17 cellular contexts compared by ENCODE assay signal in genomic region chr4:123848615-123849014, GRCh38.
DNase-seq lines count a peak whose midpoint lies in the region; ATAC-seq and TF ChIP-seq lines count a peak whose summit lies in the region.
"Had no signal": no experiment of that assay in that cellular context is flagged by ENCODE, and none has a peak within 500 bp of the region (broad histone marks: within the 10 kb centered on the region; RNA-seq: fewer than 3 reads in every experiment).

No MANE protein-coding gene starts in this region.

- no peak overlapping the region for H3K23ac ChIP-seq in IMR-90 (ENCODE audit: low read depth, low read length)

- H2AK9ac ChIP-seq in IMR-90 (replicated peaks; ENCODE audit: low read depth, low read length, poor library complexity): no peak overlapping the region

- intact Hi-C loops in IMR-90 (cut with micrococcal nuclease): no loop called here
- intact Hi-C loops in psoas muscle (cut with DNase I): no loop called here

- no peak for TF ChIP-seq CTCF in IMR-90 (conservative IDR thresholded peaks at IDR 0.05; ENCODE audit: low read depth, low read length)
- no peak for TF ChIP-seq CTCF in fibroblast of villous mesenchyme (IDR thresholded peaks at IDR 0.05; ENCODE audit: insufficient read depth, low read depth, low read length)
- TF ChIP-seq CTCF in psoas muscle (IDR thresholded peaks at IDR 0.05): no peak

- no peak overlapping the region for H3K27ac ChIP-seq in IMR-90 (ENCODE audit: insufficient read depth, low read length)
- peak overlapping the region; percentile 20 for H3K27ac ChIP-seq in psoas muscle
- H3K27ac ChIP-seq: SJCRH30 had no signal

- ATAC-seq in IMR-90 (ENCODE audit: low read depth): no peak
- peak in 1 of 4 donors; percentile 32 for ATAC-seq in psoas muscle
- no peak for ATAC-seq in HG02970 (IDR thresholded peaks at IDR 0.05; ENCODE audit: low FRiP score, unreplicated experiment)
- ATAC-seq: K562 had no signal

- H3K9ac ChIP-seq in IMR-90 (ENCODE audit: low read depth, low read length): no peak overlapping the region
- H3K9ac ChIP-seq in adipocyte (ENCODE audit: low read length): no peak overlapping the region

- H4K91ac ChIP-seq in IMR-90 (ENCODE audit: insufficient read depth, low read depth, low read length): no peak overlapping the region

- H3K4me1 ChIP-seq in IMR-90 (ENCODE audit: control insufficient read depth, insufficient read depth, low read length): no peaks in the 10 kb centered on the region
- H3K4me1 ChIP-seq in adipocyte (ENCODE audit: control insufficient read depth, insufficient read depth, low read length): peaks cover 17% of the 10 kb centered on the region
- H3K4me1 ChIP-seq in psoas muscle: no peaks in the 10 kb centered on the region
- H3K4me1 ChIP-seq: BE2C had no signal

- no peak overlapping the region for H3K14ac ChIP-seq in IMR-90 (replicated peaks; ENCODE audit: low read depth, low read length)

- dilution Hi-C loops in IMR-90 (cut with HindIII; ENCODE audit: low sequenced_read_pairs, unreplicated experiment): no loop called here

- no peak overlapping the region for H3K56ac ChIP-seq in IMR-90 (ENCODE audit: extremely low read depth, insufficient read depth, low read length)

- no peak overlapping the region for H2AFZ ChIP-seq in IMR-90 (replicated peaks; ENCODE audit: low read length, poor library complexity)

- no peak overlapping the region for H2BK5ac ChIP-seq in IMR-90 (ENCODE audit: low read depth, low read length, poor library complexity, severe bottlenecking)

- H4K8ac ChIP-seq in IMR-90 (ENCODE audit: low read depth in 2 of 2, low read length in 2 of 2): no peak overlapping the region

- H3K36me3 ChIP-seq in IMR-90 (ENCODE audit: control insufficient read depth, insufficient read depth, low read length) (no peaks in the 10 kb centered on the region), adipocyte (ENCODE audit: control insufficient read depth, insufficient read depth, low read length, severe bottlenecking) (no peaks in the 10 kb centered on the region), psoas muscle (ENCODE audit: insufficient read depth in 1 of 2, low read depth in 1 of 2) (no peaks in the 10 kb centered on the region)
- H3K36me3 ChIP-seq: BE2C had no signal

- H2BK20ac ChIP-seq in IMR-90 (ENCODE audit: low read depth, low read length): no peak overlapping the region

- H3K18ac ChIP-seq in IMR-90 (ENCODE audit: low read depth, low read length): no peak overlapping the region

- H2BK120ac ChIP-seq in IMR-90 (ENCODE audit: low read depth, low read length): no peak overlapping the region

- in situ Hi-C loops in IMR-90 (cut with MboI; ENCODE audit: low sequenced_read_pairs): no loop called here

- H3K9me1 ChIP-seq in IMR-90 (ENCODE audit: insufficient read depth, low read length): no peaks in the 10 kb centered on the region

- no peak overlapping the region for H3K4me3 ChIP-seq in IMR-90 (ENCODE audit: insufficient read depth, low read depth, low read length)
- H3K4me3 ChIP-seq in adipocyte (ENCODE audit: low read length): no peak overlapping the region
- H3K4me3 ChIP-seq in fibroblast of villous mesenchyme (ENCODE audit: low read depth, low read length): no peak overlapping the region
- H3K4me3 ChIP-seq in psoas muscle: no peak overlapping the region
- H3K4me3 ChIP-seq: K562, SJCRH30 had no signal

- DNase-seq in IMR-90 (no peak), adipocyte (ENCODE audit: low read depth) (peak; percentile 51), fibroblast of villous mesenchyme (ENCODE audit: low read depth) (peak; percentile 61), psoas muscle (no peak), HK-2 (ENCODE audit: unreplicated experiment) (no peak), cortex of kidney (lab: John Stamatoyannopoulos, UW) (no peak), OCI-M1 (lab: John Stamatoyannopoulos, UW) (no peak)
- DNase-seq: BE2C; Calu3; CD4-positive, alpha-beta memory T cell; H7; MV-4-11; NCI-H187 treated with DMSO at 0.1 percent for 48 hours; RPMI8226; SJCRH30 had no signal

- CTCF ChIA-PET in IMR-90 (lab: Yijun Ruan, JAX): no interaction called here

- H3K4ac ChIP-seq in IMR-90 (ENCODE audit: low read depth, low read length): no peak overlapping the region

- H4K5ac ChIP-seq in IMR-90 (ENCODE audit: low read depth, low read length): no peak overlapping the region

- no peaks in the 10 kb centered on the region for H3K79me1 ChIP-seq in IMR-90 (ENCODE audit: low read depth in 1 of 2, low read length in 2 of 2)

- no CpG with 5 or more reads among the region's 2 CpGs for WGBS in IMR-90 (ENCODE audit: extremely low coverage in 2 of 2, insufficient read length in 1 of 2), 2 experiments
- WGBS in psoas muscle, 3 donors: 39 to 44% (median 42%) methylated on average over 2 of the region's 2 CpGs

- no peak overlapping the region for H2BK15ac ChIP-seq in IMR-90 (ENCODE audit: low read depth, low read length)

- peaks cover 2% of the 10 kb centered on the region; the same call in 1 of the 2 replicates for H3K9me3 ChIP-seq in IMR-90 (ENCODE audit: control insufficient read depth, insufficient read depth, low read length)
- H3K9me3 ChIP-seq in adipocyte (ENCODE audit: control insufficient read depth, low read length): no peaks in the 10 kb centered on the region
- H3K9me3 ChIP-seq in psoas muscle: no peaks in the 10 kb centered on the region
- H3K9me3 ChIP-seq: BE2C, SJCRH30 had no signal

- no peaks in the 10 kb centered on the region for H4K20me1 ChIP-seq in IMR-90 (ENCODE audit: insufficient read depth, low read length)

- H3K4me2 ChIP-seq in IMR-90 (ENCODE audit: low read depth, low read length): no peak overlapping the region

- no peak for TF ChIP-seq POLR2A in IMR-90 (IDR thresholded peaks at IDR 0.05; ENCODE audit: low read depth, low read length)

- H3K27me3 ChIP-seq in IMR-90 (ENCODE audit: control insufficient read depth, insufficient read depth, low read length) (no peaks in the 10 kb centered on the region), adipocyte (replicated peaks; ENCODE audit: control insufficient read depth, insufficient read depth, low read length) (no peaks in the 10 kb centered on the region), psoas muscle (ENCODE audit: insufficient read depth in 3 of 3, low read length in 2 of 3) (no peaks in the 10 kb centered on the region)
- H3K27me3 ChIP-seq: BE2C, SJCRH30 had no signal

- TF ChIP-seq RAD21 in IMR-90 (IDR thresholded peaks at IDR 0.05; ENCODE audit: low read length): no peak

- BruUV-seq in IMR-90 (replicated peaks; lab: Mats Ljungman, UMichigan): no TSS peak

- no peak overlapping the region for H2AK5ac ChIP-seq in IMR-90 (ENCODE audit: low read depth, low read length)

- POLR2A ChIA-PET in IMR-90 (lab: Charles Lee; ENCODE audit: unreplicated experiment): no interaction called here

TF ChIP-seq in IMR-90, 13 proteins besides CTCF, POLR2A, EP300 and RAD21:
- peak; percentile 60 for TF ChIP-seq MAFK (IDR thresholded peaks at IDR 0.05; ENCODE audit: low read depth, low read length)
- TF ChIP-seq USF2 (IDR thresholded peaks at IDR 0.05; ENCODE audit: low read depth, low read length): no peak

Comparison
In these comparisons a context has a peak if more than half of its experiments do, and no peak if none do; other contexts are left out.
1. DNase-seq: peak in adipocyte (single experiment) and fibroblast of villous mesenchyme (single experiment); none in IMR-90 (single experiment), psoas muscle (0 of 2), HK-2 (single experiment), cortex of kidney (single experiment) and OCI-M1 (single experiment).